Comparison of ENCODE assay signal across 1 cellular context in the genomic region with DNA sequence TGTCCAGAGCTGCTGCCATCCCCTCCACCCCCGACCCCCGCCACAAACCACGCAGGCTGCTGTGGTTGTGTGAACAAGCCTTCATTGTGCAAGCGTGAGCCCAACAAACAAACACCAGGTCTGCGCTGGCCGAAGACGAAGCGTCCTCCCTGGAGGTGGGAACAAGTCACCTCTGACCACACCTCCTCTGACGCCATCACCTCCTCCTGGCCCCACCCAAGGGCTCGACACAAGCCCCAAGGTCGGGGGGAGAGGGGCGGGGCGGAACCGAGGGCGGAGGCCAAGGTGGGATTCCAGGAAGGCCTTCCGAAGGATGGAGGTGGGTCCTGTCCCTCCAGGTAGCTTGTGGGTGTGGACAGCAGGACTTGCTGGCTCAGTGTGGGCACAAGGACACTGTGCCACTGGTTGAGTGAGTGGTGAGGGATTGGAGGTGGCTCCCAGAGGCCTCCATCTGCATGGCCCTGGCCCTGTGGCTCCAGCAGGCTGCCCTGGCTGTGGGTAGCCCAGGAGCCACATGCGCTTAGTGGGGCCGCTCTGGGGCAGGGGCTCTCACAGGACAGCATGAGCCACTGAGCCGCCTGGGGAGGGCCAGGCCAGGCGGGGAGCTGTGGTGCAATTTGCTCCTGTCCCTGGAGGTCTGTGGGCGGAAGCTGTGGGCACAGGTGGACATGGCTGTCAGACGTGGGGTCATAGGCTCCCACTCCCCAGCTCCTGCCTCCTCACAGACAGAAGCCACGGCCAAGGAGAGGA.
TF ChIP-seq lines count a peak whose summit lies in the region.

No MANE protein-coding gene starts in this region.

TF ChIP-seq in H1, 55 proteins besides CTCF, POLR2A, EP300 and RAD21:
- TF ChIP-seq, protein P1, sequence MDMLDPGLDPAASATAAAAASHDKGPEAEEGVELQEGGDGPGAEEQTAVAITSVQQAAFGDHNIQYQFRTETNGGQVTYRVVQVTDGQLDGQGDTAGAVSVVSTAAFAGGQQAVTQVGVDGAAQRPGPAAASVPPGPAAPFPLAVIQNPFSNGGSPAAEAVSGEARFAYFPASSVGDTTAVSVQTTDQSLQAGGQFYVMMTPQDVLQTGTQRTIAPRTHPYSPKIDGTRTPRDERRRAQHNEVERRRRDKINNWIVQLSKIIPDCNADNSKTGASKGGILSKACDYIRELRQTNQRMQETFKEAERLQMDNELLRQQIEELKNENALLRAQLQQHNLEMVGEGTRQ (IDR thresholded peaks at IDR 0.05; ENCODE audit: low read length), result no peak
- TF ChIP-seq SUZ12 (IDR thresholded peaks at IDR 0.05; ENCODE audit: low read length) (no peak), CBX8 (IDR thresholded peaks at IDR 0.05; ENCODE audit: borderline replicate concordance, low read depth, low read length) (no peak), CBX5 (IDR thresholded peaks at IDR 0.05; ENCODE audit: low read depth, low read length) (no peak), GABPA (IDR thresholded peaks at IDR 0.05; ENCODE audit: borderline replicate concordance, insufficient read depth, low read length) (no peak), SIX5 (IDR thresholded peaks at IDR 0.05; ENCODE audit: low read depth, low read length) (no peak), JUN (IDR thresholded peaks at IDR 0.05; ENCODE audit: low read depth, low read length) (no peak), TAF7 (optimal IDR thresholded peaks at IDR 0.05; ENCODE audit: borderline replicate concordance, low read depth, low read length) (no peak), TCF12 (IDR thresholded peaks at IDR 0.05; ENCODE audit: low read depth, low read length) (no peak), CEBPB (IDR thresholded peaks at IDR 0.05; ENCODE audit: low read depth, low read length) (0 out of 2 replicates have a peak, but pooled peaks have one; percentile 23), TEAD4 (IDR thresholded peaks at IDR 0.05; ENCODE audit: low read depth, low read length) (no peak), CREB1 (IDR thresholded peaks at IDR 0.05) (peak; percentile 58; the same call in 1 of the 2 replicates), TBP (IDR thresholded peaks at IDR 0.05; ENCODE audit: low read depth, low read length) (no peak), ASH2L (IDR thresholded peaks at IDR 0.05; ENCODE audit: low read length) (no peak), SRF (IDR thresholded peaks at IDR 0.05; ENCODE audit: low read depth, low read length) (no peak)
- TF ChIP-seq, protein P2, sequence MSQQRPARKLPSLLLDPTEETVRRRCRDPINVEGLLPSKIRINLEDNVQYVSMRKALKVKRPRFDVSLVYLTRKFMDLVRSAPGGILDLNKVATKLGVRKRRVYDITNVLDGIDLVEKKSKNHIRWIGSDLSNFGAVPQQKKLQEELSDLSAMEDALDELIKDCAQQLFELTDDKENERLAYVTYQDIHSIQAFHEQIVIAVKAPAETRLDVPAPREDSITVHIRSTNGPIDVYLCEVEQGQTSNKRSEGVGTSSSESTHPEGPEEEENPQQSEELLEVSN (IDR thresholded peaks at IDR 0.05), result peak; percentile 52
- TF ChIP-seq, protein P3, sequence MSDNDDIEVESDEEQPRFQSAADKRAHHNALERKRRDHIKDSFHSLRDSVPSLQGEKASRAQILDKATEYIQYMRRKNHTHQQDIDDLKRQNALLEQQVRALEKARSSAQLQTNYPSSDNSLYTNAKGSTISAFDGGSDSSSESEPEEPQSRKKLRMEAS (IDR thresholded peaks at IDR 0.05), result peak; percentile 62
